In the genomic region with DNA sequence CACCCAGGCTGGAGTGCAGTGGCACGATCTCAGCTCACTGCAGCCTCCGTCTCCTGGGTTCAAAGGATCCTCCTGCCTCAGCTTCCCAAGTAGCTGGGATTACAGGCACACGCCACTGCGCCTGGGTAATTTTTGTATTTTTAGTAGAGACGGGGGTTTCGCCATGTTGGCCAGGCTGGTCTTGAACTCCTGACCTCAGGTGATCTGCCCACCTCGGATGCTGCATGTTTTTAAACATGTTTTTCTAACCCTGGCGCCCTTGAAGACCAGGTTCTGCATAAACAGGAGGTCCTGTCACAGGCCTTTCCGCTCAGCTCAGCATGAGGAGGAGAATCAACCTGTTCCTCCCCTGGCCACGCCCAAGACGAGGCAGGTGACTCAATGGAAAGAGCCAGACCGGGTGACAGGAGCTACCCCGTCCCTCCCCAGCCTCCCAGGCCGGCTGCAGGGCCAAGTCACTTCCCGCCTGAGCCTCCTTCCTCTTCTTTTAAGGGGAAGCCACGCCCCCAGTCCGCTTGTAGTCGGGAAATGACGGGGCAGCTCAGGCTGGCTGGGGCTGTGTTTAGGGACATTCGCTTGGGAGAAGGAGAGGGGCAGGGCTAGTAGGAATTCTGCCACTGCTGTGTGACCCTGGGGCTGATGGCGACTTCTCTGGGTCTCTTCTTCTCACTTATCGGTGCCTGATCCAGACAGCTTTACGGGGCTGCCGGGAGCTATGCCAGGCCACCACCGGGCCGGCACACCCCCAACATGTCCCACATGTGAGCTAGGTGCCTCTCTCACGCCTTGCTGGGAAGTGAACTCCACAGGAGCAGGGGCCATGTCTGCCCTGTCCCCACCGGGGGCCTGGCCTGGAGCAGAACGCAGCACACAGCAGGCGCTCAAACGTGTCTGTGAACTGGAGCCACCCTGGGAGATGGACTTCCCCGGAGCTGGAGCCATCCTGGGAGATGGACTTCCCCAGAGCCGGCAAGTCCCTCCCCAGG, we compare ENCODE assay signal across 1 cellular context.
TF ChIP-seq lines count a peak whose summit lies in the region.

No MANE protein-coding gene starts in this region.

TF ChIP-seq in IMR-90, 13 proteins besides CTCF, POLR2A, EP300 and RAD21:
- TF ChIP-seq USF2 (IDR thresholded peaks at IDR 0.05; ENCODE audit: low read depth, low read length) (no peak), BHLHE40 (IDR thresholded peaks at IDR 0.05; ENCODE audit: low read depth, low read length) (no peak), MAZ (IDR thresholded peaks at IDR 0.05; ENCODE audit: borderline replicate concordance, low read depth, low read length) (no peak), SMC3 (IDR thresholded peaks at IDR 0.05; ENCODE audit: low read depth, low read length) (no peak), NFE2L2 (IDR thresholded peaks at IDR 0.05; ENCODE audit: low read depth, low read length) (no peak), ELK1 (IDR thresholded peaks at IDR 0.05; ENCODE audit: borderline replicate concordance, low read depth, low read length) (no peak), CEBPB (IDR thresholded peaks at IDR 0.05; ENCODE audit: low read depth, low read length) (no peak), FOS (IDR thresholded peaks at IDR 0.05; ENCODE audit: low read depth, low read length) (no peak), RCOR1 (IDR thresholded peaks at IDR 0.05; ENCODE audit: insufficient replicate concordance, low read length) (no peak), MXI1 (IDR thresholded peaks at IDR 0.05; ENCODE audit: borderline replicate concordance, low read depth, low read length) (no peak), MAFK (IDR thresholded peaks at IDR 0.05; ENCODE audit: low read depth, low read length) (no peak), CHD1 (IDR thresholded peaks at IDR 0.05; ENCODE audit: low read depth, low read length) (no peak), RFX5 (IDR thresholded peaks at IDR 0.05; ENCODE audit: low read depth, low read length) (no peak)
